In the genomic region with DNA sequence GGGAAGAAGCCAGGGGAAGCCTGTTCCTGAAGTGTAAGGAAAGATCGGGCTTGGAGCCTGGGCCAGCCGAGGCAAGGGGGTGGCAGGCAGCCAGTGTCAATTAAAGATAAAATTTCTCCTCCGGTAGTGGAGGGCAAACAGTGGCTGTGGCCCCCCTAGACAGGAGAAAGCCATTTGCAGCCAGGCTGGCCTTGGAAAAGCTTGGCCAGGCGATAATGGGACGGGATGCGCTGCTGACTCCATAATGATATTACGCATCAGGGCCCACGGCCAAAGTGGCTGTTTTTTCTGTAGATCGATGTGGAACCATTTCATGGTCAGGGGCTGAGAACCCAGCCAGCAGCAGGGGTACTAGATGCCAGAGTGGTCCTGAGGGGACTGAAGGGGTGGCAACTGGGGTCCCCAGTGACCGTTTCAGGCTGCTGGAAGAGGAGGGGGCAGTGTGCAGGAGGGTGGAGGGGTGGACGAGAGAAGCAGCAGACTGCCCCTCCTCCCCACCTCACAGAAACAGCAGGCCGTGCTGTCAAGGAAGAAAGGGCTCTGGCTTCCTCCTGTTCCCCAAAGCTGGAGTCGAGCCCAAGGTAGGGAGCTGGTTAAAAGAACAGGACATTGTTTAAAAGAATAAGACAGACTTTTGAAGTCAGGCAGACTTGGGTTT, we compare ENCODE assay signal across 11 cellular contexts. TPM values are rescaled to one million over a fixed set of nuclear protein-coding genes. Genes with fewer than 3 reads are reported as not detected.
DNase-seq lines count a peak whose midpoint lies in the region; ATAC-seq and TF ChIP-seq lines count a peak whose summit lies in the region.
"Had no signal": no experiment of that assay in that cellular context is flagged by ENCODE, and none has a peak within 500 bp of the region (broad histone marks: within the 10 kb centered on the region; RNA-seq: fewer than 3 reads in every experiment).

No MANE protein-coding gene starts in this region.

- H2BK120ac ChIP-seq in trophoblast cell (ENCODE audit: insufficient read depth, low read length, poor library complexity), result no peak overlapping the region

- no peak overlapping the region for H4K8ac ChIP-seq in trophoblast cell (ENCODE audit: low read depth, low read length)

- no peaks in the 10 kb centered on the region for H3K27me3 ChIP-seq in colonic mucosa
- no peaks in the 10 kb centered on the region for H3K27me3 ChIP-seq in trophoblast cell (ENCODE audit: insufficient read depth, low read length)
- H3K27me3 ChIP-seq: SJCRH30 had no signal

- H3K4me3 ChIP-seq in colonic mucosa (no peak overlapping the region), trophoblast cell (ENCODE audit: low read depth, low read length) (no peak overlapping the region)
- H3K4me3 ChIP-seq: SJCRH30 had no signal

- no peak overlapping the region for H4K12ac ChIP-seq in trophoblast cell (ENCODE audit: low read depth, low read length)

- H3K4me1 ChIP-seq in colonic mucosa (no peaks in the 10 kb centered on the region), trophoblast cell (ENCODE audit: control insufficient read depth in 1 of 2, insufficient read depth in 2 of 2, low read length in 2 of 2) (peaks cover 3 to 11% of the 10 kb centered on the region in 2 experiments)

- no peak overlapping the region for H3K4ac ChIP-seq in trophoblast cell (ENCODE audit: low read depth, low read length)

- no peak overlapping the region for H2BK5ac ChIP-seq in trophoblast cell (ENCODE audit: low read depth, low read length, poor library complexity)

- no peaks in the 10 kb centered on the region for H3K79me2 ChIP-seq in trophoblast cell (ENCODE audit: control insufficient read depth, insufficient read depth, low read length, poor library complexity)

- peak; percentile 49 for DNase-seq in NCI-H1105 treated with DMSO at 0.1 percent for 48 hours (lab: John Stamatoyannopoulos, UW)
- DNase-seq in NCI-H1105 (lab: John Stamatoyannopoulos, UW), result no peak
- peak; percentile 54 for DNase-seq in NCI-H2029 (lab: John Stamatoyannopoulos, UW)
- no peak for DNase-seq in colonic mucosa
- DNase-seq in trophoblast cell, result no peak
- DNase-seq in NCI-H146 treated with DMSO at 0.1 percent for 48 hours (lab: John Stamatoyannopoulos, UW; ENCODE audit: unreplicated experiment), result no peak
- no peak for DNase-seq in NOMO-1 treated with dmso at 0.1 percent for 144 hours (lab: John Stamatoyannopoulos, UW; ENCODE audit: unreplicated experiment)
- DNase-seq: 8988T; activated CD4-positive, alpha-beta T cell treated with anti-CD3 and anti-CD28 coated beads for 4 hours; SJCRH30 had no signal

- no peaks in the 10 kb centered on the region for H3K79me1 ChIP-seq in trophoblast cell (ENCODE audit: low read length)

- no peak overlapping the region for H3K23ac ChIP-seq in trophoblast cell (ENCODE audit: low read length)

- H3K9me3 ChIP-seq in colonic mucosa (no peaks in the 10 kb centered on the region), trophoblast cell (ENCODE audit: insufficient read depth, low read depth, low read length) (peaks cover 3% of the 10 kb centered on the region)
- H3K9me3 ChIP-seq: SJCRH30 had no signal

- no peak overlapping the region for H2BK12ac ChIP-seq in trophoblast cell (ENCODE audit: low read length)

- H3K36me3 ChIP-seq in colonic mucosa (no peaks in the 10 kb centered on the region), trophoblast cell (ENCODE audit: control insufficient read depth in 1 of 2, insufficient read depth in 2 of 2, low read length in 2 of 2) (no peaks in the 10 kb centered on the region)
- H3K36me3 ChIP-seq: SJCRH30 had no signal

- H3K27ac ChIP-seq in colonic mucosa, result peak overlapping the region; percentile 15
- peak overlapping the region; percentile 42 for H3K27ac ChIP-seq in trophoblast cell (ENCODE audit: low read depth, low read length)
- H3K27ac ChIP-seq: SJCRH30 had no signal

- no peak overlapping the region for H3K9ac ChIP-seq in colonic mucosa (ENCODE audit: low read depth in 2 of 2, low read length in 2 of 2)
- H3K9ac ChIP-seq in trophoblast cell (ENCODE audit: low read length), result no peak overlapping the region

- H3K18ac ChIP-seq in trophoblast cell (ENCODE audit: low read length), result no peak overlapping the region

- no peak for TF ChIP-seq CTCF in colonic mucosa (IDR thresholded peaks at IDR 0.05)

- no peak overlapping the region for H2AK5ac ChIP-seq in trophoblast cell (ENCODE audit: low read length)

- intact Hi-C loops in colonic mucosa (cut with DNase I), result no loop called here

- H3K4me2 ChIP-seq in trophoblast cell (ENCODE audit: low read length), result no peak overlapping the region

- no CpG with 5 or more reads among the region's 13 CpGs for WGBS in trophoblast cell (ENCODE audit: extremely low coverage, insufficient coverage, insufficient read length)

- H2AFZ ChIP-seq in trophoblast cell (ENCODE audit: insufficient read depth, low read length, poor library complexity), result no peak overlapping the region

- no peak overlapping the region for H3K14ac ChIP-seq in trophoblast cell (ENCODE audit: low read length)

- no peak for ATAC-seq in GM21515 (IDR thresholded peaks at IDR 0.05; ENCODE audit: unreplicated experiment)

- peak overlapping the region; percentile 26 for H4K91ac ChIP-seq in trophoblast cell (ENCODE audit: low read depth, low read length)

RNA-seq across cellular contexts. Expression of a gene that starts 25.2 kb away (rescaled TPM):
- total RNA-seq in colonic mucosa, result 1 to 10 TPM; 6.7 to 8.4 TPM
- 0.83 and 1.00 TPM in 2 replicates for polyA plus RNA-seq in trophoblast cell (2013)

Comparison
In these comparisons a context has a peak if more than half of its experiments do, and no peak if none do; other contexts are left out.
1. DNase-seq: peak in NCI-H1105 treated with DMSO at 0.1 percent for 48 hours (single experiment) and NCI-H2029 (single experiment); none in NCI-H1105 (single experiment), colonic mucosa (single experiment), trophoblast cell (0 of 2), NCI-H146 treated with DMSO at 0.1 percent for 48 hours (single experiment) and NOMO-1 treated with dmso at 0.1 percent for 144 hours (single experiment).